18 cellular contexts compared by ENCODE assay signal in genomic region chr11:74839445-74839844, GRCh38.
DNase-seq lines count a peak whose midpoint lies in the region; ATAC-seq and TF ChIP-seq lines count a peak whose summit lies in the region.
"Had no signal": no experiment of that assay in that cellular context is flagged by ENCODE, and none has a peak within 500 bp of the region (broad histone marks: within the 10 kb centered on the region; RNA-seq: fewer than 3 reads in every experiment).

No MANE protein-coding gene starts in this region.

- H3K9me3 ChIP-seq in CD8-positive, alpha-beta T cell (ENCODE audit: low read length), result no peaks in the 10 kb centered on the region
- H3K9me3 ChIP-seq in Loucy (ENCODE audit: insufficient read depth, low read depth, low read length) (no peaks in the 10 kb centered on the region), lower lobe of right lung (no peaks in the 10 kb centered on the region), PC-3 (ENCODE audit: low read length) (no peaks in the 10 kb centered on the region), Peyer's patch (no peaks in the 10 kb centered on the region)
- H3K9me3 ChIP-seq: MG63 had no signal

- H3K9me2 ChIP-seq in Loucy (replicated peaks; ENCODE audit: low read depth, low read length), result no peaks in the 10 kb centered on the region
- no peaks in the 10 kb centered on the region for H3K9me2 ChIP-seq in PC-3 (replicated peaks; ENCODE audit: low read length)

- BruUV-seq in PC-3 (replicated peaks; lab: Mats Ljungman, UMichigan), result no TSS peak

- H4K20me1 ChIP-seq in Loucy (ENCODE audit: insufficient read depth, low read length, poor library complexity, severe bottlenecking) (no peaks in the 10 kb centered on the region), PC-3 (ENCODE audit: low read length) (no peaks in the 10 kb centered on the region)

- H3K27me3 Mint-ChIP-seq in CD8-positive, alpha-beta T cell (ENCODE audit: low read depth), result no peaks in the 10 kb centered on the region
- H3K27me3 Mint-ChIP-seq in dendritic cell treated with granulocyte-macrophage colony-stimulating factor and Interleukin-4, amounts not matched to agents 40 ng/mL and 50 ng/mL, for 4 days, result no peaks in the 10 kb centered on the region
- H3K27me3 Mint-ChIP-seq: CD4-positive, alpha-beta T cell had no signal

- H3K9ac ChIP-seq in Loucy (ENCODE audit: low read depth, low read length, poor library complexity, severe bottlenecking) (no peak overlapping the region), PC-3 (ENCODE audit: low read length) (no peak overlapping the region)

- no peak for TF ChIP-seq CTCF in CD8-positive, alpha-beta T cell (IDR thresholded peaks at IDR 0.05)
- no peak for TF ChIP-seq CTCF in Loucy (conservative IDR thresholded peaks at IDR 0.05; ENCODE audit: low read length)
- TF ChIP-seq CTCF in lower lobe of right lung (IDR thresholded peaks at IDR 0.05), result no peak
- TF ChIP-seq CTCF in PC-3 (conservative IDR thresholded peaks at IDR 0.05; ENCODE audit: low read depth, low read length), result no peak
- TF ChIP-seq CTCF in Peyer's patch (IDR thresholded peaks at IDR 0.05), result no peak

- no peaks in the 10 kb centered on the region for H3K27me3 ChIP-seq in CD8-positive, alpha-beta T cell (ENCODE audit: insufficient read depth, low read length)
- no peaks in the 10 kb centered on the region for H3K27me3 ChIP-seq in Loucy (ENCODE audit: insufficient read depth, low read length, poor library complexity, severe bottlenecking)
- no peaks in the 10 kb centered on the region for H3K27me3 ChIP-seq in lower lobe of right lung (ENCODE audit: low read depth)
- H3K27me3 ChIP-seq in PC-3 (ENCODE audit: low read length), result no peaks in the 10 kb centered on the region
- no peaks in the 10 kb centered on the region for H3K27me3 ChIP-seq in Peyer's patch
- H3K27me3 ChIP-seq: MG63 had no signal

- H3K4me3 Mint-ChIP-seq in CD8-positive, alpha-beta T cell, result no peak overlapping the region
- H3K4me3 Mint-ChIP-seq in dendritic cell treated with granulocyte-macrophage colony-stimulating factor and Interleukin-4, amounts not matched to agents 40 ng/mL and 50 ng/mL, for 4 days, result no peak overlapping the region
- H3K4me3 Mint-ChIP-seq in stimulated activated effector memory CD8-positive, alpha-beta T cell treated with anti-CD3 and anti-CD28 coated beads, Interleukin-12 subunit alpha, Interleukin-12 subunit beta, amount 100 ng/mL, for 72 hours, result no peak overlapping the region
- H3K4me3 Mint-ChIP-seq: CD4-positive, alpha-beta T cell had no signal

- H3K9me3 Mint-ChIP-seq in CD8-positive, alpha-beta T cell, result no peaks in the 10 kb centered on the region
- no peaks in the 10 kb centered on the region for H3K9me3 Mint-ChIP-seq in dendritic cell treated with granulocyte-macrophage colony-stimulating factor and Interleukin-4, amounts not matched to agents 40 ng/mL and 50 ng/mL, for 4 days
- no peaks in the 10 kb centered on the region for H3K9me3 Mint-ChIP-seq in stimulated activated effector memory CD8-positive, alpha-beta T cell treated with anti-CD3 and anti-CD28 coated beads, Interleukin-12 subunit alpha, Interleukin-12 subunit beta, amount 100 ng/mL, for 72 hours
- H3K9me3 Mint-ChIP-seq: CD4-positive, alpha-beta T cell had no signal

- no peaks in the 10 kb centered on the region for H3K4me1 ChIP-seq in CD8-positive, alpha-beta T cell (ENCODE audit: insufficient read depth, low read length)
- H3K4me1 ChIP-seq in Loucy (ENCODE audit: insufficient read depth, low read length, poor library complexity, severe bottlenecking), result peaks cover 16% of the 10 kb centered on the region
- H3K4me1 ChIP-seq in lower lobe of right lung, result no peaks in the 10 kb centered on the region
- no peaks in the 10 kb centered on the region for H3K4me1 ChIP-seq in PC-3 (ENCODE audit: insufficient read depth, low read length)
- no peaks in the 10 kb centered on the region for H3K4me1 ChIP-seq in Peyer's patch

- H3K27ac ChIP-seq in CD8-positive, alpha-beta T cell (ENCODE audit: low read depth, low read length), result no peak overlapping the region
- H3K27ac ChIP-seq in lower lobe of right lung, result no peak overlapping the region
- H3K27ac ChIP-seq in PC-3 (ENCODE audit: low read length), result no peak overlapping the region
- no peak overlapping the region for H3K27ac ChIP-seq in Peyer's patch
- H3K27ac ChIP-seq: SK-N-MC had no signal

- intact Hi-C loops in CD8-positive, alpha-beta T cell (cut with DNase I, micrococcal nuclease), result no loop called here
- intact Hi-C loops in dendritic cell treated with granulocyte-macrophage colony-stimulating factor and Interleukin-4, amounts not matched to agents 40 ng/mL and 50 ng/mL, for 4 days (cut with micrococcal nuclease), result no loop called here
- intact Hi-C loops in lower lobe of right lung (cut with DNase I) (no loop called here), PC-3 (cut with micrococcal nuclease) (no loop called here)

- H2AFZ ChIP-seq in Loucy (ENCODE audit: low read length) (no peak overlapping the region), PC-3 (ENCODE audit: low read length) (no peak overlapping the region)

- no peak for DNase-seq in CD8-positive, alpha-beta T cell
- no peak for DNase-seq in stimulated activated effector memory CD8-positive, alpha-beta T cell treated with anti-CD3 and anti-CD28 coated beads, Interleukin-12 subunit alpha, Interleukin-12 subunit beta, amount 100 ng/mL, for 72 hours (ENCODE audit: low spot score in 2 of 2)
- DNase-seq in lower lobe of right lung (no peak), PC-3 (no peak), Peyer's patch (no peak)
- DNase-seq: CD4-positive, alpha-beta T cell; Kasumi-1; MG63; NCI-H1048; NCI-H1417 treated with DMSO at 0.1 percent for 48 hours; NCI-H187; NCI-H446; NCI-H526; Right ventricle myocardium superior had no signal

- CTCF ChIA-PET in CD8-positive, alpha-beta T cell (lab: Charles Lee), result interaction anchor here (1.5 kb wide), 1 partner anchor 137 kb away, joined by 3 read pairs; no protein-coding TSS in a partner anchor
- CTCF ChIA-PET in PC-3 (lab: Charles Lee), result no interaction called here

- POLR2A ChIA-PET in CD8-positive, alpha-beta T cell (lab: Charles Lee), result no interaction called here
- POLR2A ChIA-PET in PC-3 (lab: Charles Lee; ENCODE audit: unreplicated experiment), result no interaction called here

- TF ChIP-seq POLR2A in Peyer's patch (IDR thresholded peaks at IDR 0.05), result no peak

- no peak overlapping the region for H3K4me3 ChIP-seq in CD8-positive, alpha-beta T cell (ENCODE audit: low read depth, low read length)
- no peak overlapping the region for H3K4me3 ChIP-seq in Loucy (ENCODE audit: low read length, poor library complexity, severe bottlenecking)
- H3K4me3 ChIP-seq in lower lobe of right lung, result no peak overlapping the region
- H3K4me3 ChIP-seq in PC-3 (ENCODE audit: low read length), result no peak overlapping the region
- H3K4me3 ChIP-seq in Peyer's patch, result no peak overlapping the region
- H3K4me3 ChIP-seq: MG63, SK-N-MC had no signal

- H3K4me2 ChIP-seq in Loucy (ENCODE audit: low read depth, low read length, poor library complexity, severe bottlenecking), result peak overlapping the region; percentile 0
- no peak overlapping the region for H3K4me2 ChIP-seq in PC-3 (ENCODE audit: low read length)

- peaks cover 30% of the 10 kb centered on the region for H3K36me3 ChIP-seq in CD8-positive, alpha-beta T cell (ENCODE audit: insufficient read depth, low read length)
- H3K36me3 ChIP-seq in Loucy (ENCODE audit: insufficient read depth, low read length), result peaks cover 62% of the 10 kb centered on the region
- peaks cover 64% of the 10 kb centered on the region for H3K36me3 ChIP-seq in lower lobe of right lung
- H3K36me3 ChIP-seq in PC-3 (ENCODE audit: low read depth, low read length), result peaks cover 52% of the 10 kb centered on the region
- peaks cover 0 to 63% (median 0%) of the 10 kb centered on the region in 3 donors for H3K36me3 ChIP-seq in Peyer's patch

- peaks cover 3% of the 10 kb centered on the region for H3K4me1 Mint-ChIP-seq in CD8-positive, alpha-beta T cell (ENCODE audit: low read depth)
- peaks cover 17% of the 10 kb centered on the region for H3K4me1 Mint-ChIP-seq in dendritic cell treated with granulocyte-macrophage colony-stimulating factor and Interleukin-4, amounts not matched to agents 40 ng/mL and 50 ng/mL, for 4 days (ENCODE audit: low read depth)
- peaks cover 5% of the 10 kb centered on the region for H3K4me1 Mint-ChIP-seq in stimulated activated effector memory CD8-positive, alpha-beta T cell treated with anti-CD3 and anti-CD28 coated beads, Interleukin-12 subunit alpha, Interleukin-12 subunit beta, amount 100 ng/mL, for 72 hours

- H3F3A ChIP-seq in Loucy (ENCODE audit: low read depth) (no peaks in the 10 kb centered on the region), PC-3 (ENCODE audit: low read length, unreplicated experiment) (no peaks in the 10 kb centered on the region)

- no peak for ATAC-seq in CD8-positive, alpha-beta T cell
- no peak for ATAC-seq in stimulated activated effector memory CD8-positive, alpha-beta T cell treated with anti-CD3 and anti-CD28 coated beads, Interleukin-12 subunit alpha, Interleukin-12 subunit beta, amount 100 ng/mL, for 72 hours
- ATAC-seq in lower lobe of right lung, result no peak
- no peak for ATAC-seq in PC-3
- ATAC-seq: HCT116 had no signal

- H3K79me2 ChIP-seq in Loucy (ENCODE audit: insufficient read depth, low read length) (no peaks in the 10 kb centered on the region), PC-3 (ENCODE audit: low read length) (no peaks in the 10 kb centered on the region)

- H3K27ac Mint-ChIP-seq in CD8-positive, alpha-beta T cell, result peak overlapping the region; percentile 49
- H3K27ac Mint-ChIP-seq in dendritic cell treated with granulocyte-macrophage colony-stimulating factor and Interleukin-4, amounts not matched to agents 40 ng/mL and 50 ng/mL, for 4 days, result peak overlapping the region; percentile 46
- H3K27ac Mint-ChIP-seq in stimulated activated effector memory CD8-positive, alpha-beta T cell treated with anti-CD3 and anti-CD28 coated beads, Interleukin-12 subunit alpha, Interleukin-12 subunit beta, amount 100 ng/mL, for 72 hours, result peak overlapping the region; percentile 74
- H3K27ac Mint-ChIP-seq: CD4-positive, alpha-beta T cell had no signal

- peaks cover 92% of the 10 kb centered on the region for H3K36me3 Mint-ChIP-seq in CD8-positive, alpha-beta T cell
- H3K36me3 Mint-ChIP-seq in dendritic cell treated with granulocyte-macrophage colony-stimulating factor and Interleukin-4, amounts not matched to agents 40 ng/mL and 50 ng/mL, for 4 days (ENCODE audit: low read depth), result peaks cover 95% of the 10 kb centered on the region
- H3K36me3 Mint-ChIP-seq in stimulated activated effector memory CD8-positive, alpha-beta T cell treated with anti-CD3 and anti-CD28 coated beads, Interleukin-12 subunit alpha, Interleukin-12 subunit beta, amount 100 ng/mL, for 72 hours, result peaks cover 78% of the 10 kb centered on the region
